Comparison of ENCODE assay signal across 8 cellular contexts in the genomic region with DNA sequence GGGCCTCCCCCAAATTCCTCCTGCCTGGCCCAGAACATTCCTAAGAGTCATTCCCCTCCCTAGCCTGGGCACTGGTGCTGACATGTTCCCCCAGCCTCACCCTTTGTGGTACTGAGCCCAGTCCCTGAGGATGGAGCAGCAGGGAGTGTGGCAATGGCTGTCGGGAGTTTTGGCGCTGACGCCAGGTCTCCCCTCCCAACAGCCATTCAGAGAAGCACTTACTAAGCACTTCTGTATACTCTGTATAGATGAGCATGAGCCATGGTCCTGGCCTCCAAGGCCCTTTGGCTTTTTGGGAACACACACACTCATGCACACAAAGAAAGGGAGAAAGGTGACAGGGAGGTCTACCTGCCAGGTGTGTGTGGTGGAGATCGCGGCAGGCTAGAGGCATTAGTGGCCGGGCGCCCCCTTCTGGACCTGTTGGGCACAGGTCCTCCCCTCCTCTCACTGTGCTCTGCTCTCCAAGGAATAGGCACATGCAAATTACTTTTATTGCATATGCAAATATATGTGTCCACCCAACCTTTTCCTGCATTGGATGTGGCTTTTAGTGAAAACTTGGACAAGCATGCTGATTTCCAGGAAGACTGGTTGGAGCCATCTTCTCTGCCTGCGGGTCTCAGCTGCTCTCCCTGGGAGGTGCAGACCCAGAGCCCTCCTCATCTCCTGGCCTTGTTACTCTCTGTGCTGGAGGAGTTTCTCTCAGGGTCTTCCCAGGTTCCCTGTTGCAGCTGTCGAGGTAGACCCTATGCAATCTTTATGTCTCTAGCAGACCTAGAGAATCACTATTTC. TPM values are rescaled to one million over a fixed set of nuclear protein-coding genes. Genes with fewer than 3 reads are reported as not detected.
DNase-seq lines count a peak whose midpoint lies in the region; ATAC-seq and TF ChIP-seq lines count a peak whose summit lies in the region.

No MANE protein-coding gene starts in this region.

- H3K9me3 ChIP-seq in esophagus squamous epithelium (no peaks in the 10 kb centered on the region), neutrophil (no peaks in the 10 kb centered on the region), upper lobe of right lung (no peaks in the 10 kb centered on the region)

- no peak for TF ChIP-seq POLR2A in esophagus squamous epithelium (IDR thresholded peaks at IDR 0.05)

- H3K4me3 ChIP-seq in esophagus squamous epithelium = no peak overlapping the region
- H3K4me3 ChIP-seq in neutrophil (ENCODE audit: low read depth in 1 of 2, low read length in 1 of 2) = no peak overlapping the region
- H3K4me3 ChIP-seq in upper lobe of right lung = no peak overlapping the region

- intact Hi-C loops in esophagus squamous epithelium (cut with DNase I) (no loop called here), upper lobe of right lung (cut with DNase I) (loop anchor here (10.0 kb wide), 1 partner anchor 167 kb away; a partner anchor contains a TSS)

- peak overlapping the region; percentile 50 to 71 (median 62) for H3K27ac ChIP-seq in esophagus squamous epithelium
- no peak overlapping the region for H3K27ac ChIP-seq in neutrophil
- no peak overlapping the region for H3K27ac ChIP-seq in upper lobe of right lung

- DNase-seq in activated gamma-delta T cell treated with Interleukin-2 at 50 U/mL for 16 hours (peak; percentile 65), activated gamma-delta T cell (lab: John Stamatoyannopoulos, UW) (no peak), NCI-H526 (lab: John Stamatoyannopoulos, UW) (peak; percentile 88 to 92), esophagus squamous epithelium (lab: John Stamatoyannopoulos, UW) (no peak), upper lobe of right lung (peak; percentile 85), T1000 (lab: John Stamatoyannopoulos, UW) (no peak)
- peak; percentile 74 to 75 for DNase-seq in activated T-cell treated with anti-CD3 and anti-CD28 coated beads, Interleukin-2, amount 50 U/mL, for 48 hours

- peaks cover 8 to 24% (median 8%) of the 10 kb centered on the region in 3 donors for H3K4me1 ChIP-seq in esophagus squamous epithelium
- peaks cover 0 to 7% of the 10 kb centered on the region in 2 experiments for H3K4me1 ChIP-seq in neutrophil (ENCODE audit: control insufficient read depth in 1 of 2, insufficient read depth in 1 of 2, low read depth in 1 of 2, low read length in 1 of 2)
- peaks cover 6% of the 10 kb centered on the region for H3K4me1 ChIP-seq in upper lobe of right lung

- H3K27me3 ChIP-seq in esophagus squamous epithelium (no peaks in the 10 kb centered on the region), neutrophil (no peaks in the 10 kb centered on the region), upper lobe of right lung (no peaks in the 10 kb centered on the region)

- WGBS in esophagus squamous epithelium, 2 donors = 34 to 35% methylated on average over 6 to 7 of the region's 9 CpGs

- ATAC-seq in upper lobe of right lung = peak; percentile 84

- TF ChIP-seq CTCF in esophagus squamous epithelium (IDR thresholded peaks at IDR 0.05) (peak; percentile 72 to 92 (median 84)), neutrophil (IDR thresholded peaks at IDR 0.05) (peak; percentile 74), upper lobe of right lung (IDR thresholded peaks at IDR 0.05) (peak; percentile 87)

- H3K36me3 ChIP-seq in esophagus squamous epithelium (peaks cover 34 to 97% (median 49%) of the 10 kb centered on the region in 3 donors), neutrophil (peaks cover 58% of the 10 kb centered on the region), upper lobe of right lung (peaks cover 42% of the 10 kb centered on the region)

RNA-seq across cellular contexts. Expression of a gene that starts 17.4 kb away (rescaled TPM):
- total RNA-seq in esophagus squamous epithelium (1 to 10 TPM in 1 of 4 donors, under 1 TPM in 3; 0.27 to 2.7 (median 0.92) TPM), upper lobe of right lung (2.7 TPM)

RNA-seq across cellular contexts. Expression of a gene that starts 20.9 kb away (rescaled TPM):
- total RNA-seq in esophagus squamous epithelium = under 1 TPM in 1 of 4 donors, not detected in 3; 0.57 TPM
- total RNA-seq in upper lobe of right lung = 0.98 TPM

RNA-seq across cellular contexts. Expression of a gene that starts 48.8 kb away (rescaled TPM):
- total RNA-seq in esophagus squamous epithelium = 100 to 1,000 TPM in 3 of 4 donors, 10 to 100 TPM in 1; 50.1 to 156 (median 117) TPM
- 121 TPM for total RNA-seq in upper lobe of right lung

RNA-seq across cellular contexts. Expression of a gene that starts 50.1 kb away (rescaled TPM):
- not detected for total RNA-seq in esophagus squamous epithelium
- total RNA-seq in upper lobe of right lung = 0.55 TPM

RNA-seq across cellular contexts. Expression of a gene that starts 57.9 kb away (rescaled TPM):
- total RNA-seq in esophagus squamous epithelium (10 to 100 TPM; 29.3 to 54.2 (median 42.2) TPM), upper lobe of right lung (55.0 TPM)

Comparison
In these comparisons a context has a peak if more than half of its experiments do, and no peak if none do; other contexts are left out.
1. DNase-seq: peak in activated gamma-delta T cell treated with Interleukin-2 at 50 U/mL for 16 hours (single experiment), NCI-H526 (2 of 2), activated T-cell treated with anti-CD3 and anti-CD28 coated beads, Interleukin-2, amount 50 U/mL, for 48 hours (2 of 2) and upper lobe of right lung (single experiment); none in activated gamma-delta T cell (single experiment), esophagus squamous epithelium (single experiment) and T1000 (single experiment).
2. H3K27ac ChIP-seq: peak in esophagus squamous epithelium (4 of 4); none in neutrophil (single experiment) and upper lobe of right lung (single experiment).
3. Peak in every context shown above with its lines, with median percentiles within 50 percentile points of each other: CTCF ChIP-seq.